Comparison of ENCODE assay signal across 8 cellular contexts in genomic region chr21:39348040-39348354, GRCh38. TPM values are rescaled to one million over a fixed set of nuclear protein-coding genes. Genes with fewer than 3 reads are reported as not detected.
DNase-seq lines count a peak whose midpoint lies in the region; ATAC-seq and TF ChIP-seq lines count a peak whose summit lies in the region.

No MANE protein-coding gene starts in this region.

- H3K36me3 Mint-ChIP-seq in neural progenitor cell: peaks cover 36% of the 10 kb centered on the region

- H2AFZ ChIP-seq in OCI-LY1 (ENCODE audit: low read length) (no peak overlapping the region), neural progenitor cell (replicated peaks) (no peak overlapping the region)

- H3K4me2 ChIP-seq in OCI-LY1 (ENCODE audit: low read length): peak overlapping the region; percentile 97
- H3K4me2 ChIP-seq in neural progenitor cell: peak overlapping the region; percentile 88

- H3K4me3 ChIP-seq in OCI-LY1 (ENCODE audit: low read depth, low read length, poor library complexity, severe bottlenecking): peak overlapping the region; percentile 98
- peak overlapping the region; percentile 70 for H3K4me3 ChIP-seq in effector memory CD4-positive, alpha-beta T cell (ENCODE audit: insufficient read depth, low read depth, low read length, poor library complexity, severe bottlenecking)
- H3K4me3 ChIP-seq in neural progenitor cell: peak overlapping the region; percentile 92

- H3K27ac ChIP-seq in OCI-LY1 (ENCODE audit: low read depth, low read length, poor library complexity, severe bottlenecking): peak overlapping the region; percentile 82
- peak overlapping the region; percentile 82 for H3K27ac ChIP-seq in effector memory CD4-positive, alpha-beta T cell (ENCODE audit: insufficient read depth, low read length, poor library complexity, severe bottlenecking)
- peak overlapping the region; percentile 99 for H3K27ac ChIP-seq in neural progenitor cell

- H3K4me3 Mint-ChIP-seq in neural progenitor cell: peak overlapping the region; percentile 93

- H3K9me3 ChIP-seq in OCI-LY1 (ENCODE audit: low read length): no peaks in the 10 kb centered on the region
- no peaks in the 10 kb centered on the region for H3K9me3 ChIP-seq in effector memory CD4-positive, alpha-beta T cell (ENCODE audit: control insufficient read depth, low read length)
- H3K9me3 ChIP-seq in neural progenitor cell (ENCODE audit: low read depth): no peaks in the 10 kb centered on the region

- TF ChIP-seq CTCF in OCI-LY1 (IDR thresholded peaks at IDR 0.05; ENCODE audit: low read length) (no peak), neural progenitor cell (IDR thresholded peaks at IDR 0.05) (no peak)

- H3K27me3 ChIP-seq in OCI-LY1 (ENCODE audit: insufficient read depth, low read length): no peaks in the 10 kb centered on the region
- H3K27me3 ChIP-seq in effector memory CD4-positive, alpha-beta T cell (replicated peaks; ENCODE audit: control insufficient read depth, insufficient read depth, low read length, poor library complexity, severe bottlenecking): no peaks in the 10 kb centered on the region
- H3K27me3 ChIP-seq in neural progenitor cell: no peaks in the 10 kb centered on the region

- H3K79me2 ChIP-seq in OCI-LY1 (ENCODE audit: insufficient read depth, low read length) (peaks cover 29% of the 10 kb centered on the region), neural progenitor cell (ENCODE audit: low read depth) (peaks cover 54% of the 10 kb centered on the region)

- peaks cover 6% of the 10 kb centered on the region for H3K9me3 Mint-ChIP-seq in neural progenitor cell

- H3K36me3 ChIP-seq in OCI-LY1 (ENCODE audit: insufficient read depth, low read length) (peaks cover 52% of the 10 kb centered on the region), neural progenitor cell (peaks cover 31% of the 10 kb centered on the region)
- peaks cover 11% of the 10 kb centered on the region for H3K36me3 ChIP-seq in effector memory CD4-positive, alpha-beta T cell (ENCODE audit: control insufficient read depth, insufficient read depth, low read length)

- no peaks in the 10 kb centered on the region for H3F3A ChIP-seq in OCI-LY1 (ENCODE audit: insufficient read depth, low read length)
- H3F3A ChIP-seq in neural progenitor cell (ENCODE audit: low read depth): peaks cover 42% of the 10 kb centered on the region

- H3K9ac ChIP-seq in OCI-LY1 (ENCODE audit: low read length) (peak overlapping the region; percentile 97), neural progenitor cell (peak overlapping the region; percentile 90)

- H3K9me2 ChIP-seq in OCI-LY1 (ENCODE audit: low read depth, low read length): no peaks in the 10 kb centered on the region

- no peak for TF ChIP-seq POLR2A in erythroblast (IDR thresholded peaks at IDR 0.05; ENCODE audit: low read length)

- peaks cover 2% of the 10 kb centered on the region for H3K27me3 Mint-ChIP-seq in neural progenitor cell (ENCODE audit: insufficient read depth, low read depth)

- peaks cover 38% of the 10 kb centered on the region for H3K4me1 Mint-ChIP-seq in neural progenitor cell

- H3K27ac Mint-ChIP-seq in neural progenitor cell: peak overlapping the region; percentile 61

- no peak for ATAC-seq in HG03097 (IDR thresholded peaks at IDR 0.05; ENCODE audit: low FRiP score, unreplicated experiment)

- H3K4me1 ChIP-seq in OCI-LY1 (ENCODE audit: insufficient read depth, low read length, severe bottlenecking) (peaks cover 45% of the 10 kb centered on the region), neural progenitor cell (peaks cover 21% of the 10 kb centered on the region)
- H3K4me1 ChIP-seq in effector memory CD4-positive, alpha-beta T cell (ENCODE audit: control insufficient read depth, insufficient read depth, low read length, poor library complexity, severe bottlenecking): peaks cover 12% of the 10 kb centered on the region

- H4K20me1 ChIP-seq in OCI-LY1 (ENCODE audit: insufficient read depth, low read length) (peaks cover 7% of the 10 kb centered on the region; the same call in 1 of the 2 replicates), neural progenitor cell (ENCODE audit: low read depth) (peaks cover 51% of the 10 kb centered on the region)

- DNase-seq in NCI-H748 (lab: John Stamatoyannopoulos, UW; ENCODE audit: unreplicated experiment) (peak; percentile 64), NCI-H748 treated with DMSO at 0.1 percent for 48 hours (lab: John Stamatoyannopoulos, UW) (no peak), neural progenitor cell (ENCODE audit: low spot score) (no peak), erythroblast (lab: John Stamatoyannopoulos, UW) (no peak), DMS53 treated with DMSO at 0.1 percent for 48 hours (lab: John Stamatoyannopoulos, UW; ENCODE audit: unreplicated experiment) (no peak)
- no peak for DNase-seq in effector memory CD4-positive, alpha-beta T cell

RNA-seq across cellular contexts. Expression of gene HMGN1, which starts 0.9 kb away (rescaled TPM):
- total RNA-seq in neural progenitor cell (ENCODE audit: low replicate concordance): 516 and 903 TPM in 2 replicates

RNA-seq across cellular contexts. Expression of gene BRWD1, which starts 34.6 kb away (rescaled TPM):
- 85.0 and 130 TPM in 2 replicates for total RNA-seq in neural progenitor cell (ENCODE audit: low replicate concordance)
